12 cellular contexts compared by ENCODE assay signal in genomic region chr10:7492660-7493046, GRCh38.
DNase-seq lines count a peak whose midpoint lies in the region; ATAC-seq, FAIRE-seq and TF ChIP-seq lines count a peak whose summit lies in the region.
"Had no signal": no experiment of that assay in that cellular context is flagged by ENCODE, and none has a peak within 500 bp of the region (broad histone marks: within the 10 kb centered on the region; RNA-seq: fewer than 3 reads in every experiment).

No MANE protein-coding gene starts in this region.

- no peak for TF ChIP-seq POLR2A in GM12878 (IDR thresholded peaks at IDR 0.05; ENCODE audit: low read depth, low read length)

- H4K20me1 ChIP-seq in GM12878 (ENCODE audit: control insufficient read depth, insufficient read depth) = no peaks in the 10 kb centered on the region

- RAD21 ChIA-PET in GM12878 (lab: Charles Lee; ENCODE audit: unreplicated experiment) = interaction anchor here (0.8 to 3.0 kb wide), 21 partner anchors 8 to 572 kb away, joined by 3 to 24 read pairs (median 4); partner anchors contain the start of gene SFMBT2

- no peak for TF ChIP-seq CTCF in GM12878 (IDR thresholded peaks at IDR 0.05 in 2 of 3, conservative IDR thresholded peaks at IDR 0.05 in 1 of 3; ENCODE audit: control insufficient read depth in 2 of 3, extremely low read depth in 1 of 3, insufficient read depth in 1 of 3, low read depth in 3 of 3, low read length in 3 of 3)
- TF ChIP-seq CTCF in left ventricle myocardium inferior (IDR thresholded peaks at IDR 0.05; ENCODE audit: borderline replicate concordance) = no peak

- in situ Hi-C loops in GM12878 (cut with MboI) = no loop called here

- H2AFZ ChIP-seq in GM12878 (ENCODE audit: control insufficient read depth, low read depth, low read length) = peak overlapping the region; percentile 52

- peak overlapping the region; percentile 80 for H3K27ac ChIP-seq in GM12878 (ENCODE audit: control insufficient read depth, insufficient read depth)
- no peak overlapping the region for H3K27ac ChIP-seq in left ventricle myocardium inferior (replicated peaks)

- WGBS in GM12878 (ENCODE audit: insufficient coverage, insufficient replicate concordance, low lambda C conversion rate, missing lambda C conversion rate) = 3% methylated on average over 4 of the region's 4 CpGs

- H3K4me1 ChIP-seq in GM12878 (ENCODE audit: control insufficient read depth, insufficient read depth, low read length) = peaks cover 37% of the 10 kb centered on the region
- H3K4me1 ChIP-seq in left ventricle myocardium inferior = peaks cover 19% of the 10 kb centered on the region

- peak overlapping the region; percentile 81 for H3K4me2 ChIP-seq in GM12878 (ENCODE audit: control insufficient read depth, insufficient read depth)

- FAIRE-seq in GM12878 (lab: Jason Lieb, UNC) = no peak

- POLR2A ChIA-PET in GM12878 (lab: Charles Lee) = interaction anchor here (0.6 to 2.5 kb wide), 15 partner anchors 8 to 597 kb away, joined by 3 to 10 read pairs (median 4); partner anchors contain the start of gene SFMBT2

- no peak overlapping the region for H3K4me3 ChIP-seq in GM12878
- no peak overlapping the region for H3K4me3 ChIP-seq in left ventricle myocardium inferior
- H3K4me3 ChIP-seq: lung had no signal

- H3K36me3 ChIP-seq in GM12878 (ENCODE audit: control insufficient read depth in 2 of 2, insufficient read depth in 2 of 2, low read length in 1 of 2) (no peaks in the 10 kb centered on the region), left ventricle myocardium inferior (no peaks in the 10 kb centered on the region)

- ATAC-seq in GM18519 (IDR thresholded peaks at IDR 0.05; ENCODE audit: low FRiP score, unreplicated experiment) = peak; percentile 4
- ATAC-seq in GM19467 (IDR thresholded peaks at IDR 0.05; ENCODE audit: unreplicated experiment) = peak; percentile 8
- peak; percentile 9 for ATAC-seq in HG03139 (IDR thresholded peaks at IDR 0.05; ENCODE audit: unreplicated experiment)
- peak; percentile 44 for ATAC-seq in GM12878
- ATAC-seq in HG03039 (IDR thresholded peaks at IDR 0.05; ENCODE audit: unreplicated experiment) = no peak
- ATAC-seq in HG03521 (IDR thresholded peaks at IDR 0.05; ENCODE audit: unreplicated experiment) = no peak

- SMC1A ChIA-PET in GM12878 (lab: Charles Lee; ENCODE audit: uncharacterized antibody, unreplicated experiment) = interaction anchor here (0.7 to 7.2 kb wide), 24 partner anchors 8 to 357 kb away, joined by 3 to 41 read pairs (median 4); no protein-coding TSS in a partner anchor

- CTCF ChIA-PET in GM12878 (lab: Yijun Ruan, JAX) = interaction anchor here (0.6 to 2.6 kb wide), 9 partner anchors 10 to 84 kb away, joined by 3 to 25 read pairs (median 7); no protein-coding TSS in a partner anchor

- intact Hi-C loops in GM12878 (cut with micrococcal nuclease; ENCODE audit: unreplicated experiment) (loop anchor here (2.0 kb wide), 1 partner anchor 20 kb away; no protein-coding TSS in a partner anchor), left ventricle myocardium inferior (cut with micrococcal nuclease) (no loop called here)

- H3K27me3 ChIP-seq in GM12878 (replicated peaks in 1 of 2; ENCODE audit: control insufficient read depth in 2 of 2, insufficient read depth in 2 of 2, low read length in 1 of 2) (no peaks in the 10 kb centered on the region), left ventricle myocardium inferior (ENCODE audit: low read depth) (peaks cover 17% of the 10 kb centered on the region)

- H3K9me3 ChIP-seq in GM12878 (replicated peaks; ENCODE audit: control insufficient read depth, insufficient read depth, low read length) (peaks cover 1% of the 10 kb centered on the region; the same call in 1 of the 3 replicates), left ventricle myocardium inferior (replicated peaks) (no peaks in the 10 kb centered on the region)

- no peak for TF ChIP-seq EP300 in GM12878 (IDR thresholded peaks at IDR 0.05; ENCODE audit: borderline replicate concordance in 1 of 2, control insufficient read depth in 1 of 2, low read depth in 2 of 2, low read length in 2 of 2)

- DNase-seq in GM12878 (ENCODE audit: low read depth, low spot score) (no peak), left ventricle myocardium inferior (no peak)
- DNase-seq: activated T-cell treated with anti-CD3 and anti-CD28 coated beads, Interleukin-2, amount 50 U/mL, for 1 hour; GDM1; GOT3; NCI-H524 had no signal

- no TSS peak for BruUV-seq in GM12878 (replicated peaks; lab: Mats Ljungman, UMichigan)

- H3K9ac ChIP-seq in GM12878 (ENCODE audit: control insufficient read depth, insufficient read depth, low read length) = peak overlapping the region; percentile 38; the same call in 1 of the 2 replicates

- H3K79me2 ChIP-seq in GM12878 (ENCODE audit: control insufficient read depth, insufficient read depth, low read length) = no peaks in the 10 kb centered on the region

- TF ChIP-seq RAD21 in GM12878 (IDR thresholded peaks at IDR 0.05; ENCODE audit: insufficient read depth, low read depth, low read length) = no peak

TF ChIP-seq in GM12878, 131 proteins besides CTCF, POLR2A, EP300 and RAD21 (continues in another document):
- TF ChIP-seq PML (IDR thresholded peaks at IDR 0.05; ENCODE audit: low read length) = no peak
- TF ChIP-seq, protein P1, sequence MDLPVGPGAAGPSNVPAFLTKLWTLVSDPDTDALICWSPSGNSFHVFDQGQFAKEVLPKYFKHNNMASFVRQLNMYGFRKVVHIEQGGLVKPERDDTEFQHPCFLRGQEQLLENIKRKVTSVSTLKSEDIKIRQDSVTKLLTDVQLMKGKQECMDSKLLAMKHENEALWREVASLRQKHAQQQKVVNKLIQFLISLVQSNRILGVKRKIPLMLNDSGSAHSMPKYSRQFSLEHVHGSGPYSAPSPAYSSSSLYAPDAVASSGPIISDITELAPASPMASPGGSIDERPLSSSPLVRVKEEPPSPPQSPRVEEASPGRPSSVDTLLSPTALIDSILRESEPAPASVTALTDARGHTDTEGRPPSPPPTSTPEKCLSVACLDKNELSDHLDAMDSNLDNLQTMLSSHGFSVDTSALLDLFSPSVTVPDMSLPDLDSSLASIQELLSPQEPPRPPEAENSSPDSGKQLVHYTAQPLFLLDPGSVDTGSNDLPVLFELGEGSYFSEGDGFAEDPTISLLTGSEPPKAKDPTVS (IDR thresholded peaks at IDR 0.05; ENCODE audit: low read depth, low read length) = no peak
- TF ChIP-seq PBX3 (IDR thresholded peaks at IDR 0.05; ENCODE audit: insufficient replicate concordance, low read depth, low read length) = no peak
- TF ChIP-seq NBN (IDR thresholded peaks at IDR 0.05) = 0 out of 2 replicates have a peak, but pooled peaks have one; percentile 4
- TF ChIP-seq, protein P2, sequence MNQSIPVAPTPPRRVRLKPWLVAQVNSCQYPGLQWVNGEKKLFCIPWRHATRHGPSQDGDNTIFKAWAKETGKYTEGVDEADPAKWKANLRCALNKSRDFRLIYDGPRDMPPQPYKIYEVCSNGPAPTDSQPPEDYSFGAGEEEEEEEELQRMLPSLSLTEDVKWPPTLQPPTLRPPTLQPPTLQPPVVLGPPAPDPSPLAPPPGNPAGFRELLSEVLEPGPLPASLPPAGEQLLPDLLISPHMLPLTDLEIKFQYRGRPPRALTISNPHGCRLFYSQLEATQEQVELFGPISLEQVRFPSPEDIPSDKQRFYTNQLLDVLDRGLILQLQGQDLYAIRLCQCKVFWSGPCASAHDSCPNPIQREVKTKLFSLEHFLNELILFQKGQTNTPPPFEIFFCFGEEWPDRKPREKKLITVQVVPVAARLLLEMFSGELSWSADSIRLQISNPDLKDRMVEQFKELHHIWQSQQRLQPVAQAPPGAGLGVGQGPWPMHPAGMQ (IDR thresholded peaks at IDR 0.05; ENCODE audit: borderline replicate concordance) = no peak
- 0 out of 2 replicates have a peak, but pooled peaks have one; percentile 4 for TF ChIP-seq ZNF687 (IDR thresholded peaks at IDR 0.05)
- TF ChIP-seq SIX5 (IDR thresholded peaks at IDR 0.05; ENCODE audit: low read depth, low read length, severe bottlenecking) = no peak

Comparison
In these comparisons a context has a peak if more than half of its experiments do, and no peak if none do; other contexts are left out.
1. ATAC-seq: peak in GM18519 (single experiment), GM19467 (single experiment), HG03139 (single experiment) and GM12878 (single experiment); none in HG03039 (single experiment) and HG03521 (single experiment).